ENCODE assay signal across 1 cellular context in the genomic region with DNA sequence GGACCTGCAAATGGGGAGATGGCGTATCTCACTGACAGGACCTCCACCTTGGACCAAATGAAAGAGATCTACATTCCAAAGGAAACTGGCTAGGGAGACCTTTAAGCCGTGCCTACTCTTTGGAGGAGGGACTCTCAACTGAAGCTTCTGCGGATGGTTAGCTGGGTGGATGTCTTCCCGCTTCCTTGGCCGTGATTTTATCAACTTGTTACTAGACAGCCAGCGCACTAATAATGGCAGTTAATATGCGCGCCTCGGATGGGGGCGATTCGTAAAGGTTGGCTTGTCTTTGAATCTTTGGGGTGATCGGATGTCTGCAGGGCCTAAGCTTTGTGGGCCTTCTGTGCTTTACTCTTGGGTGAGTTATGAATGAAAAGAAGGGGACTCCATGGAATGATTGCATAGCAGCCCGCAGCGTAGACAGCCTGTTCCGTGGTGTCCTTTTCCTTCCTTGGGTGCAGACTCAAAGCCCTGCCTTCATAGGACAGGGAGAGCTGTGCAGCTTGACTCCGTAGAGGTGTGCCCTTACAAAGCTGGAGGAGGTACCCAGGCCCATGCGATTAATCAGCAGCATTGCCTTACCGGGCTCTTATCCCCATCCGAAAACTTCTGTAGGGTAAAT.
TF ChIP-seq lines count a peak whose summit lies in the region.

No MANE protein-coding gene starts in this region.

TF ChIP-seq in H1, 55 proteins besides CTCF, POLR2A, EP300 and RAD21 (continued from another document):
- TF ChIP-seq, protein P1, sequence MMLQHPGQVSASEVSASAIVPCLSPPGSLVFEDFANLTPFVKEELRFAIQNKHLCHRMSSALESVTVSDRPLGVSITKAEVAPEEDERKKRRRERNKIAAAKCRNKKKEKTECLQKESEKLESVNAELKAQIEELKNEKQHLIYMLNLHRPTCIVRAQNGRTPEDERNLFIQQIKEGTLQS (IDR thresholded peaks at IDR 0.05; ENCODE audit: insufficient read depth, low read depth, low read length): no peak
- no peak for TF ChIP-seq KDM1A (IDR thresholded peaks at IDR 0.05; ENCODE audit: borderline replicate concordance, low read length)
- TF ChIP-seq SAP30 (IDR thresholded peaks at IDR 0.05; ENCODE audit: insufficient read depth, insufficient replicate concordance, low read length): peak; percentile 7
- peak in 1 of 2 experiments; percentile 50; a peak in 1 of 4 replicates for TF ChIP-seq SIN3A (conservative IDR thresholded peaks at IDR 0.05 in 1 of 2, IDR thresholded peaks at IDR 0.05 in 1 of 2; ENCODE audit: low read depth in 1 of 2, low read length in 2 of 2)
- no peak for TF ChIP-seq TAF7 (optimal IDR thresholded peaks at IDR 0.05; ENCODE audit: borderline replicate concordance, low read depth, low read length)
